ENCODE assay signal across 8 cellular contexts in genomic region chr13:51452391-51453307, GRCh38. TPM values are rescaled to one million over a fixed set of nuclear protein-coding genes. Genes with fewer than 3 reads are reported as not detected.
A peak's percentile ranks its signal among the peaks of the same experiment; 100 is the strongest.
DNase-seq lines count a peak whose midpoint lies in the region; ATAC-seq and TF ChIP-seq lines count a peak whose summit lies in the region.

TSS of gene INTS6 (minus strand) at chr13:51453036. CDS start at chr13:51452525, 511 bp downstream.

- peak within 1 kb of the TSS; percentile 83 for H3K4me3 ChIP-seq in AG10803 (ENCODE audit: low read length)

- ATAC-seq in GM19043 (IDR thresholded peaks at IDR 0.05; ENCODE audit: low read depth, unreplicated experiment) (peak; percentile 60), HG03378 (IDR thresholded peaks at IDR 0.05; ENCODE audit: unreplicated experiment) (peak; percentile 67)

- DNase-seq in AG10803 (ENCODE audit: low read depth) (peak; percentile 100), NCI-H460 (ENCODE audit: extremely low read depth, low read depth) (peak; percentile 98), cerebellar nuclear complex (lab: John Stamatoyannopoulos, UW) (peak; percentile 99), islet precursor cell (peak; percentile 99)
- DNase-seq in activated CD4-positive, CD25-positive, alpha-beta regulatory T cell treated with anti-CD3 and anti-CD28 coated beads, Interleukin-2, amount 50 U/mL, for 72 hours = peak; percentile 99
- DNase-seq in stimulated activated CD4-positive, alpha-beta T cell treated with anti-CD3 and anti-CD28 coated beads, Interleukin-12 subunit alpha, Interleukin-12 subunit beta, amount 100 ng/mL, for 48 hours (ENCODE audit: low read depth in 2 of 3, low spot score in 1 of 3) = peak; percentile 97

- no peak for TF ChIP-seq CTCF in AG10803 (conservative IDR thresholded peaks at IDR 0.05; ENCODE audit: low read length)

RNA-seq across cellular contexts. Expression of gene INTS6, which starts in this region (rescaled TPM):
- 73.3 and 75.1 TPM in 2 replicates for total RNA-seq in NCI-H460 (2014; rRNA removed; shearing (Covaris generic))
- polyA plus RNA-seq in NCI-H460 (2014; cell fraction: nucleus; rRNA removed) = 33.5 and 40.3 TPM in 2 replicates

Comparison
In these comparisons a context has a peak if more than half of its experiments do, and no peak if none do; other contexts are left out.
1. Peak in every context shown above with its lines: DNase-seq, ATAC-seq and H3K4me3 ChIP-seq.